9 cellular contexts compared by ENCODE assay signal in the genomic region with DNA sequence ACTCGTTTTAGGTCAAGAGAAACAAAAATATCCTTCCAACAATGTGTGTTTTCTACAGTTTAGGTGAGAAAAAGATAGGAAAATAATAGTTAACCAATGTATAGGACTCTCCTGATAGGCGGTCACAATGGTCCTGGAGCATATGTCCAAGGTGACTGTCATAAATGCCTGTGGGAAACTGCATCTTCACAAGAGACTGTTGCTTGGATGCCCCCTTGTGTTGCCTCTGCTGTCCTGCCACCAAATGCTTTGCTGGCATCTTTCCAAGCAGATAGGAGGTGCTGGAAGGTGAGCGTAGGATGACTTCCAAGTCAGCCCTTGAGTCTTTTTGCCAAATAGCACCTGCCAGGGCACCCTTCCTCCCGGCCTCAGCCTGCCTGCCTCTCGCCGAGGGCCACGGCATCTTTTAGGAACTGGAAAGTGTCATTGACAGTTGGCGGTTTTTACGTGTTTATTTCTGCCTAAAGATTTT. TPM values are rescaled to one million over a fixed set of nuclear protein-coding genes. Genes with fewer than 3 reads are reported as not detected.
DNase-seq lines count a peak whose midpoint lies in the region; ATAC-seq, FAIRE-seq and TF ChIP-seq lines count a peak whose summit lies in the region.
"Had no signal": no experiment of that assay in that cellular context is flagged by ENCODE, and none has a peak within 500 bp of the region (broad histone marks: within the 10 kb centered on the region; RNA-seq: fewer than 3 reads in every experiment).

No MANE protein-coding gene starts in this region.

- H3K4me1 Mint-ChIP-seq in activated T-cell treated with anti-CD3 and anti-CD28 coated beads, Interleukin-2, amount 50 U/mL, for 24 hours (ENCODE audit: low read depth) = peaks cover 57% of the 10 kb centered on the region
- H3K4me1 Mint-ChIP-seq in progenitor cell of endocrine pancreas (ENCODE audit: low read depth) = no peaks in the 10 kb centered on the region

- peaks cover 45% of the 10 kb centered on the region for H3K36me3 Mint-ChIP-seq in activated T-cell treated with anti-CD3 and anti-CD28 coated beads, Interleukin-2, amount 50 U/mL, for 24 hours (ENCODE audit: low read depth)
- peaks cover 7% of the 10 kb centered on the region for H3K36me3 Mint-ChIP-seq in progenitor cell of endocrine pancreas (ENCODE audit: insufficient read depth)

- ATAC-seq in A549 = peak; percentile 65 to 68; a peak in 4 of 6 replicates
- no peak for ATAC-seq in HG03442 (IDR thresholded peaks at IDR 0.05; ENCODE audit: unreplicated experiment)
- ATAC-seq in HG03469 (IDR thresholded peaks at IDR 0.05; ENCODE audit: unreplicated experiment) = no peak

- peak overlapping the region; percentile 90 for H3K27ac Mint-ChIP-seq in activated T-cell treated with anti-CD3 and anti-CD28 coated beads, Interleukin-2, amount 50 U/mL, for 24 hours
- no peak overlapping the region for H3K27ac Mint-ChIP-seq in progenitor cell of endocrine pancreas

- no peak for TF ChIP-seq EP300 in A549 (IDR thresholded peaks at IDR 0.05)

- POLR2A ChIA-PET in A549 (lab: Yijun Ruan, JAX) = no interaction called here

- no peak for FAIRE-seq in A549 (lab: Jason Lieb, UNC)
- FAIRE-seq: islet of Langerhans had no signal

- CTCF ChIA-PET in A549 (lab: Yijun Ruan, JAX) = interaction anchor here (0.7 to 4.7 kb wide), 15 partner anchors 8 to 155 kb away, joined by 3 to 28 read pairs (median 5); partner anchors contain the start of genes LIMD1 and SACM1L

- peaks cover 43% of the 10 kb centered on the region for H3K4me1 ChIP-seq in A549

- 83% methylated on average over 9 of the region's 9 CpGs for WGBS in A549 (ENCODE audit: missing lambda C conversion rate)

- no peaks in the 10 kb centered on the region for H3K9me3 Mint-ChIP-seq in activated T-cell treated with anti-CD3 and anti-CD28 coated beads, Interleukin-2, amount 50 U/mL, for 24 hours
- H3K9me3 Mint-ChIP-seq in progenitor cell of endocrine pancreas (ENCODE audit: low read depth) = no peaks in the 10 kb centered on the region

- no peak overlapping the region; the same call in 2 of the 3 replicates for H3K4me2 ChIP-seq in A549

- TF ChIP-seq RAD21 in A549 (conservative IDR thresholded peaks at IDR 0.05 in 1 of 2, IDR thresholded peaks at IDR 0.05 in 1 of 2) = peak; percentile 54 to 57

- no peak for TF ChIP-seq POLR2A in A549 (IDR thresholded peaks at IDR 0.05; ENCODE audit: low read length)

- TF ChIP-seq CTCF in A549 (IDR thresholded peaks at IDR 0.05) (peak; percentile 56), GM13976 (IDR thresholded peaks at IDR 0.05; ENCODE audit: borderline replicate concordance, control extremely low read depth, extremely low read depth, insufficient read depth, missing control alignments) (peak; percentile 51), fibroblast of pulmonary artery (IDR thresholded peaks at IDR 0.05; ENCODE audit: low read length, missing control alignments) (peak; percentile 57), progenitor cell of endocrine pancreas (IDR thresholded peaks at IDR 0.05; ENCODE audit: unreplicated experiment) (peak; percentile 53)

- peak; percentile 38 to 76 for DNase-seq in A549 (ENCODE audit: low read depth in 1 of 2, low spot score in 1 of 2)
- peak; percentile 55 for DNase-seq in GM13976 (ENCODE audit: low spot score)
- peak; percentile 65 for DNase-seq in NCI-H748 (lab: John Stamatoyannopoulos, UW; ENCODE audit: unreplicated experiment)
- peak; percentile 60 for DNase-seq in activated T-cell treated with anti-CD3 and anti-CD28 coated beads, Interleukin-2, amount 50 U/mL, for 24 hours
- DNase-seq in fibroblast of pulmonary artery (ENCODE audit: low read depth) = peak; percentile 53
- no peak for DNase-seq in progenitor cell of endocrine pancreas (ENCODE audit: low spot score, unreplicated experiment)

- no peaks in the 10 kb centered on the region for H3K27me3 Mint-ChIP-seq in activated T-cell treated with anti-CD3 and anti-CD28 coated beads, Interleukin-2, amount 50 U/mL, for 24 hours
- H3K27me3 Mint-ChIP-seq in progenitor cell of endocrine pancreas = no peaks in the 10 kb centered on the region

- peak overlapping the region in 1 of 2 experiments; percentile 38; a peak in 1 of 6 replicates for H3K27ac ChIP-seq in A549

- H3K4me3 ChIP-seq in A549 = no peak overlapping the region
- H3K4me3 ChIP-seq in fibroblast of pulmonary artery (replicated peaks; ENCODE audit: low read depth, low read length) = no peak overlapping the region

- H3K9me3 ChIP-seq in A549 = 0 out of 3 replicates have a peak, but pooled peaks cover 2% of the 10 kb centered on the region

- peak overlapping the region; percentile 79 for H3K4me3 Mint-ChIP-seq in activated T-cell treated with anti-CD3 and anti-CD28 coated beads, Interleukin-2, amount 50 U/mL, for 24 hours
- H3K4me3 Mint-ChIP-seq in progenitor cell of endocrine pancreas (ENCODE audit: low read depth) = no peak overlapping the region

- in situ Hi-C loops in GM13976 (cut with MboI; ENCODE audit: low sequenced_read_pairs, unreplicated experiment) = loop anchor here (25.0 kb wide), 2 partner anchors 453 to 628 kb away; partner anchors contain the start of gene CLEC3B

TF ChIP-seq in A549, 52 proteins besides CTCF, POLR2A, EP300 and RAD21:
- TF ChIP-seq SMC3 (IDR thresholded peaks at IDR 0.05) = 0 out of 3 replicates have a peak, but pooled peaks have one; percentile 41
- no peak for TF ChIP-seq POLR2AphosphoS2 (conservative IDR thresholded peaks at IDR 0.05; ENCODE audit: low read length)

RNA-seq across cellular contexts. Expression of gene SACM1L, which starts 24.1 kb away (rescaled TPM):
- 24.8 and 27.8 TPM in 2 replicates for polyA plus RNA-seq in A549 (2011; rRNA removed)
- polyA plus RNA-seq in A549 (2012; cell fraction: cytosol; rRNA removed) = 6.1 and 7.2 TPM in 2 replicates
- 5.5 and 8.3 TPM in 2 replicates for polyA plus RNA-seq in A549 (2012; cell fraction: nucleus; rRNA removed)
- 21.1 to 24.9 TPM (median 22.6 TPM) in 3 replicates for polyA plus RNA-seq in A549 (2017; fragmentation: RNase III; extraction: RNeasy Plus Mini Kit Qiagen cat#74134 plus additional on column Dnase treatment)
- 19.3 and 24.1 TPM in 2 replicates for polyA minus RNA-seq in A549 (2011; rRNA and poly(A)+ RNA removed)
- 56.7 and 61.3 TPM in 2 replicates for total RNA-seq in progenitor cell of endocrine pancreas

Comparison
In these comparisons a context has a peak if more than half of its experiments do, and no peak if none do; other contexts are left out.
1. ATAC-seq: peak in A549 (2 of 2); none in HG03442 (single experiment) and HG03469 (single experiment).
2. Peak in every context shown above with its lines, with median percentiles within 50 percentile points of each other: CTCF ChIP-seq.